ENCODE assay signal across 8 cellular contexts in the genomic region with DNA sequence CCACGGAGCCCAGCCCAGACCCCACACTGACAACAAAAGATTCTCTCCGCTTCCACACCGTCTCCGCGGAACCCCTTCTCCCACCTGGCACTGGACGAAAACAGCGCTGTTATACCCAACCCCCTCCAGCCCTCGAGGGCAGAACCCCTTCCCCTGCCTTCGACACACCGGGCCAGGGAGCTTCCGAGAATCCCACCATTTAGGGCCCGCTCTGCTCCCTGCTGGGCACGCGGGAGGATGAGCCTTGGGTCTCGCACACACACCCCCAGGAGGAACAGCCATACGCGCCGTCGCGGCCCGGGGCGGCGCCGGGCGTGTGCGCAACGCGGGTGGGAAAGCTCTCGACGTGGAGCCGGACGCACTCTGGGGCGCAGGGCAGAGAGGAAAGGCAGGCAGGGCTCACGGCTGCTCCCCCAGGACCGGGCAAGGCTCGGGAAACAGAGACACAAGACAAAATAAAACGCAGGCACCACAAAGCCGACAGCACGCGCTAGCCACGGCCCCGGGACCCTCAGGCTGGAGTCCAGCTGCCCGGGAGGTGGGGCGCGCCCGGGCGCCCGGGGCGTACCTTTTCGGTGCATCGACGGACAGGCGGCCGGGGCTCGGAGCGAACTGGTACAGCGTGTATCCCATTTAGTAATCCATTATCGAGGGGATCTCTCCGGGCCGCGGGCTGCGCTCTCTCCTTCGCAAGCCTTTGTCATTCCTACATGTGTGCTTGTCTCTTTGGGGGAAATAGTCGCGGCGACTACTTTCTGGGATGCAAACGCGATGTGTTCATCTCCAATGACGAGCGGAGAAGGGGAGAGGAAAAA. TPM values are rescaled to one million over a fixed set of nuclear protein-coding genes. Genes with fewer than 3 reads are reported as not detected.
A peak's percentile ranks its signal among the peaks of the same experiment; 100 is the strongest.
DNase-seq lines count a peak whose midpoint lies in the region; ATAC-seq, FAIRE-seq and TF ChIP-seq lines count a peak whose summit lies in the region.

No MANE protein-coding gene starts in this region.

- WGBS in trophoblast cell (ENCODE audit: extremely low coverage, insufficient coverage, insufficient read length): no CpG with 5 or more reads among the region's 70 CpGs

- H2BK5ac ChIP-seq in trophoblast cell (ENCODE audit: low read depth, low read length, poor library complexity): peak overlapping the region; percentile 98

- peak overlapping the region; percentile 100 for H3K4ac ChIP-seq in trophoblast cell (ENCODE audit: low read depth, low read length)

- POLR2A ChIA-PET in AG04450 (lab: Yijun Ruan, JAX): no interaction called here

- peak overlapping the region; percentile 66 for H3K4me3 ChIP-seq in AG04450 (ENCODE audit: low read depth, low read length)
- peak overlapping the region; percentile 94 for H3K4me3 ChIP-seq in trophoblast cell (ENCODE audit: low read depth, low read length)

- H3K27ac ChIP-seq in AG04450 (ENCODE audit: low read depth, low read length) (no peak overlapping the region), trophoblast cell (ENCODE audit: low read depth, low read length) (peak overlapping the region; percentile 98)

- H3K79me2 ChIP-seq in trophoblast cell (ENCODE audit: control insufficient read depth, insufficient read depth, low read length, poor library complexity): peaks cover 44% of the 10 kb centered on the region

- peak overlapping the region; percentile 79 for H4K12ac ChIP-seq in trophoblast cell (ENCODE audit: low read depth, low read length)

- TF ChIP-seq CTCF in AG04450 (IDR thresholded peaks at IDR 0.05; ENCODE audit: low read depth, low read length): no peak

- H3K18ac ChIP-seq in trophoblast cell (ENCODE audit: low read length): peak overlapping the region; percentile 98

- DNase-seq in AG04450 (ENCODE audit: low read depth, low spot score): no peak
- no peak for DNase-seq in GM19239 (ENCODE audit: insufficient read length, low spot score)
- peak; percentile 23 to 34 for DNase-seq in activated T-cell treated with anti-CD3 and anti-CD28 coated beads, Interleukin-2, amount 50 U/mL, for 48 hours
- peak; percentile 50 for DNase-seq in Right ventricle myocardium superior
- peak; percentile 16 to 44 for DNase-seq in trophoblast cell
- DNase-seq in T-helper 9 cell: no peak

- peak overlapping the region; percentile 71 for H2BK120ac ChIP-seq in trophoblast cell (ENCODE audit: insufficient read depth, low read length, poor library complexity)

- ATAC-seq in Right ventricle myocardium superior (ENCODE audit: poor library complexity): no peak
- ATAC-seq in GM18519 (IDR thresholded peaks at IDR 0.05; ENCODE audit: low FRiP score, unreplicated experiment): no peak
- no peak for ATAC-seq in HG03025 (IDR thresholded peaks at IDR 0.05; ENCODE audit: low FRiP score, unreplicated experiment)

- peak overlapping the region; percentile 90 for H3K14ac ChIP-seq in trophoblast cell (ENCODE audit: low read length)

- peaks cover 0 to 11% of the 10 kb centered on the region in 2 experiments for H3K36me3 ChIP-seq in trophoblast cell (ENCODE audit: control insufficient read depth in 1 of 2, insufficient read depth in 2 of 2, low read length in 2 of 2)

- H4K91ac ChIP-seq in trophoblast cell (ENCODE audit: low read depth, low read length): peak overlapping the region; percentile 82

- peak overlapping the region; percentile 89 for H4K8ac ChIP-seq in trophoblast cell (ENCODE audit: low read depth, low read length)

- peak overlapping the region; percentile 26 for H2AFZ ChIP-seq in trophoblast cell (ENCODE audit: insufficient read depth, low read length, poor library complexity)

- H3K27me3 ChIP-seq in AG04450 (ENCODE audit: control insufficient read depth, insufficient read depth, low read length) (peaks cover 51% of the 10 kb centered on the region), trophoblast cell (ENCODE audit: insufficient read depth, low read length) (no peaks in the 10 kb centered on the region)

- peaks cover 12% of the 10 kb centered on the region; the same call in 1 of the 2 replicates for H3K9me3 ChIP-seq in AG04450 (ENCODE audit: control insufficient read depth, insufficient read depth, low read length)
- peaks cover 2% of the 10 kb centered on the region for H3K9me3 ChIP-seq in trophoblast cell (ENCODE audit: insufficient read depth, low read depth, low read length)

- intact Hi-C loops in Right ventricle myocardium superior (cut with DNase I): loop anchor here (10.0 kb wide), 1 partner anchor 211 kb away; no protein-coding TSS in a partner anchor

- CTCF ChIA-PET in AG04450 (lab: Charles Lee): no interaction called here

- peak; percentile 59 for FAIRE-seq in GM19239 (lab: Jason Lieb, UNC)

- peak overlapping the region; percentile 78 for H3K4me2 ChIP-seq in trophoblast cell (ENCODE audit: low read length)

- H3K23ac ChIP-seq in trophoblast cell (ENCODE audit: low read length): no peak overlapping the region

- H3K9ac ChIP-seq in trophoblast cell (ENCODE audit: low read length): peak overlapping the region; percentile 87

- H2AK5ac ChIP-seq in trophoblast cell (ENCODE audit: low read length): peak overlapping the region; percentile 20

- peaks cover 47% of the 10 kb centered on the region for H3K79me1 ChIP-seq in trophoblast cell (ENCODE audit: low read length)

- peak overlapping the region; percentile 21 for H2BK12ac ChIP-seq in trophoblast cell (ENCODE audit: low read length)

- peaks cover 3 to 13% of the 10 kb centered on the region in 2 experiments for H3K4me1 ChIP-seq in trophoblast cell (ENCODE audit: control insufficient read depth in 1 of 2, insufficient read depth in 2 of 2, low read length in 2 of 2)

RNA-seq across cellular contexts. Expression of gene SEMA6A, which starts 0.8 kb away (rescaled TPM):
- polyA plus RNA-seq in AG04450 (2011; rRNA removed): 0.17 and 0.30 TPM in 2 replicates
- polyA minus RNA-seq in AG04450 (2011; rRNA and poly(A)+ RNA removed): 0.09 and 0.17 TPM in 2 replicates
- 6.3 TPM for total RNA-seq in Right ventricle myocardium superior
- 559 and 563 TPM in 2 replicates for polyA plus RNA-seq in trophoblast cell (2013)

Comparison
In these comparisons a context has a peak if more than half of its experiments do, and no peak if none do; other contexts are left out.
1. DNase-seq: peak in activated T-cell treated with anti-CD3 and anti-CD28 coated beads, Interleukin-2, amount 50 U/mL, for 48 hours (2 of 2), Right ventricle myocardium superior (single experiment) and trophoblast cell (2 of 2); none in AG04450 (single experiment), GM19239 (single experiment) and T-helper 9 cell (single experiment).